Comparison of ENCODE assay signal across 17 cellular contexts in genomic region chr5:142857405-142857804, GRCh38.
DNase-seq lines count a peak whose midpoint lies in the region; ATAC-seq, FAIRE-seq and TF ChIP-seq lines count a peak whose summit lies in the region.
"Had no signal": no experiment of that assay in that cellular context is flagged by ENCODE, and none has a peak within 500 bp of the region (broad histone marks: within the 10 kb centered on the region; RNA-seq: fewer than 3 reads in every experiment).

No MANE protein-coding gene starts in this region.

- H3K56ac ChIP-seq in H1 (replicated peaks; ENCODE audit: insufficient read length, low read depth, low read length): no peak overlapping the region

- H3K9me3 ChIP-seq in Panc1 (ENCODE audit: control insufficient read depth, insufficient read depth, low read depth, low read length) (no peaks in the 10 kb centered on the region), H1 (ENCODE audit: insufficient read depth in 2 of 2, low read depth in 1 of 2, low read length in 1 of 2) (no peaks in the 10 kb centered on the region), left lung (no peaks in the 10 kb centered on the region), thymus (ENCODE audit: control insufficient read depth) (no peaks in the 10 kb centered on the region), HAP-1 (no peaks in the 10 kb centered on the region)
- H3K9me3 ChIP-seq: suprapubic skin had no signal

- no peak overlapping the region for H3K4me2 ChIP-seq in H1 (ENCODE audit: insufficient read depth in 1 of 2, low read depth in 2 of 2, low read length in 2 of 2)

- 0 out of 2 replicates have a peak overlapping the region, but pooled peaks have one; percentile 32 for H2BK5ac ChIP-seq in H1 (ENCODE audit: low read depth, low read length)

- H3K36me3 ChIP-seq in Panc1 (ENCODE audit: control insufficient read depth, insufficient read depth, low read length): no peaks in the 10 kb centered on the region
- H3K36me3 ChIP-seq in H1 (ENCODE audit: control insufficient read depth in 2 of 4, insufficient read depth in 4 of 4, low read length in 3 of 4): no peaks in the 10 kb centered on the region
- H3K36me3 ChIP-seq in left lung: no peaks in the 10 kb centered on the region
- no peaks in the 10 kb centered on the region for H3K36me3 ChIP-seq in thymus (ENCODE audit: control insufficient read depth, insufficient read depth)
- no peaks in the 10 kb centered on the region for H3K36me3 ChIP-seq in HAP-1 (replicated peaks)
- H3K36me3 ChIP-seq: suprapubic skin had no signal

- H3K4me3 ChIP-seq in Panc1 (ENCODE audit: low read depth in 2 of 2, low read length in 2 of 2) (peak overlapping the region in 1 of 2 experiments; percentile 33; a peak in 2 of 4 replicates), H1 (ENCODE audit: extremely low read depth in 1 of 4, insufficient read depth in 2 of 4, low read depth in 3 of 4, low read length in 4 of 4) (peak overlapping the region in 1 of 4 experiments; percentile 7; a peak in 1 of 8 replicates), left lung (no peak overlapping the region), thymus (ENCODE audit: low read length) (no peak overlapping the region), HAP-1 (no peak overlapping the region)
- H3K4me3 ChIP-seq: suprapubic skin had no signal

- ATAC-seq in Panc1: peak; percentile 41
- ATAC-seq in left lung: peak; percentile 10
- ATAC-seq in HG02973 (IDR thresholded peaks at IDR 0.05; ENCODE audit: unreplicated experiment): no peak

- peaks cover 76% of the 10 kb centered on the region for H3K4me1 ChIP-seq in Panc1 (ENCODE audit: control insufficient read depth, insufficient read depth, low read length)
- peaks cover 6 to 17% (median 10%) of the 10 kb centered on the region in 4 experiments; a peak in 5 of 7 replicates for H3K4me1 ChIP-seq in H1 (replicated peaks in 1 of 4; ENCODE audit: control insufficient read depth in 3 of 4, insufficient read depth in 4 of 4, low read length in 3 of 4)
- H3K4me1 ChIP-seq in left lung: peaks cover 6 to 61% of the 10 kb centered on the region in 2 donors
- H3K4me1 ChIP-seq in thymus (ENCODE audit: control insufficient read depth, insufficient read depth, low read length): peaks cover 9% of the 10 kb centered on the region
- no peaks in the 10 kb centered on the region for H3K4me1 ChIP-seq in HAP-1

- in situ Hi-C loops in Panc1 (cut with HindIII; ENCODE audit: low pct_unique_long_range_greater_than_20kb, low sequenced_read_pairs) (no loop called here), HAP-1 (cut with MboI; ENCODE audit: low sequenced_read_pairs) (no loop called here)

- TF ChIP-seq EP300 in H1 (IDR thresholded peaks at IDR 0.05; ENCODE audit: borderline replicate concordance in 1 of 2, low read depth in 2 of 2, low read length in 2 of 2): no peak

- no peak overlapping the region for H2BK120ac ChIP-seq in H1 (replicated peaks; ENCODE audit: low read depth, low read length)

- BruUV-seq in Panc1 (replicated peaks; lab: Mats Ljungman, UMichigan): no TSS peak

- CTCF ChIA-PET in Panc1 (lab: Charles Lee): interaction anchor here (0.9 kb wide), 1 partner anchor 10 kb away, joined by 5 read pairs; no protein-coding TSS in a partner anchor
- CTCF ChIA-PET in H1 (lab: Charles Lee; ENCODE audit: partially characterized antibody): interaction anchor here (0.8 to 1.2 kb wide), 4 partner anchors 10 to 157 kb away, joined by 3 to 8 read pairs (median 5); no protein-coding TSS in a partner anchor

- no peaks in the 10 kb centered on the region; the same call in 1 of the 2 replicates for H3K23me2 ChIP-seq in H1 (ENCODE audit: low read depth, low read length)

- H4K91ac ChIP-seq in H1 (replicated peaks; ENCODE audit: insufficient read length, low read length): peak overlapping the region; percentile 28

- peak overlapping the region; percentile 55; the same call in 1 of the 2 replicates for H2AK5ac ChIP-seq in H1 (ENCODE audit: low read depth, low read length)

- POLR2A ChIA-PET in Panc1 (lab: Charles Lee): interaction anchor here (0.7 kb wide), 1 partner anchor 1136 kb away, joined by 3 read pairs; no protein-coding TSS in a partner anchor
- POLR2A ChIA-PET in H1 (lab: Charles Lee; ENCODE audit: partially characterized antibody): interaction anchor here (1.5 kb wide), 1 partner anchor 71 kb away, joined by 3 read pairs; no protein-coding TSS in a partner anchor

- DNase-seq in Panc1 (ENCODE audit: low read depth, low spot score): no peak
- no peak for DNase-seq in H1 (ENCODE audit: low read depth in 1 of 2, low spot score in 2 of 2)
- no peak for DNase-seq in left lung
- no peak for DNase-seq in AG08396 (ENCODE audit: low spot score)
- no peak for DNase-seq in HAP-1 (ENCODE audit: low spot score in 2 of 2)
- DNase-seq: anterior cingulate cortex, C1 segment of cervical spinal cord, EL, hypothalamus, NCI-H1930, NCI-H524 treated with DMSO at 0.1 percent for 48 hours, nephron progenitor cell had no signal

- H3K4ac ChIP-seq in H1 (replicated peaks; ENCODE audit: insufficient read length, low read depth, low read length): no peak overlapping the region

- H2BK15ac ChIP-seq in H1 (ENCODE audit: low read length): no peak overlapping the region

- H4K20me1 ChIP-seq in H1 (replicated peaks in 1 of 2; ENCODE audit: control insufficient read depth in 1 of 2, insufficient read depth in 2 of 2, low read length in 2 of 2): no peaks in the 10 kb centered on the region

- H3K27ac ChIP-seq in Panc1 (ENCODE audit: low read length) (peak overlapping the region; percentile 71), H1 (ENCODE audit: low read depth, low read length) (no peak overlapping the region), left lung (peak overlapping the region in 1 of 2 donors; percentile 24), thymus (ENCODE audit: low read depth) (peak overlapping the region; percentile 71)
- H3K27ac ChIP-seq: suprapubic skin had no signal

- peaks cover 0 to 54% of the 10 kb centered on the region in 2 experiments; a peak in 2 of 4 replicates for H3K79me2 ChIP-seq in H1 (ENCODE audit: control insufficient read depth in 1 of 2, insufficient read depth in 2 of 2, low read length in 2 of 2)

- no peak overlapping the region for H3K18ac ChIP-seq in H1 (ENCODE audit: extremely low read depth, low read length)

- no peak for TF ChIP-seq RAD21 in H1 (IDR thresholded peaks at IDR 0.05 in 1 of 2, conservative IDR thresholded peaks at IDR 0.05 in 1 of 2; ENCODE audit: low read depth in 2 of 2, low read length in 2 of 2)

- no peak for TF ChIP-seq POLR2A in H1 (IDR thresholded peaks at IDR 0.05; ENCODE audit: control extremely low read depth in 1 of 2, low read depth in 2 of 2, low read length in 2 of 2)

- H3K79me1 ChIP-seq in H1 (ENCODE audit: low read depth, low read length): peaks cover 5% of the 10 kb centered on the region; the same call in 1 of the 2 replicates

- TF ChIP-seq CTCF in Panc1 (IDR thresholded peaks at IDR 0.05) (no peak), H1 (IDR thresholded peaks at IDR 0.05; ENCODE audit: control extremely low read depth in 1 of 3, insufficient read depth in 1 of 3, low read depth in 1 of 3, low read length in 3 of 3) (no peak), left lung (IDR thresholded peaks at IDR 0.05) (no peak)

- no peaks in the 10 kb centered on the region for H3K27me3 ChIP-seq in Panc1 (ENCODE audit: control insufficient read depth, insufficient read depth, low read length)
- H3K27me3 ChIP-seq in H1 (replicated peaks in 1 of 4; ENCODE audit: control insufficient read depth in 3 of 4, extremely low read depth in 1 of 4, insufficient read depth in 3 of 4, low read length in 3 of 4): no peaks in the 10 kb centered on the region
- no peaks in the 10 kb centered on the region for H3K27me3 ChIP-seq in left lung
- no peaks in the 10 kb centered on the region for H3K27me3 ChIP-seq in thymus (ENCODE audit: control insufficient read depth, insufficient read depth)
- no peaks in the 10 kb centered on the region for H3K27me3 ChIP-seq in HAP-1 (ENCODE audit: low read depth)
- H3K27me3 ChIP-seq: suprapubic skin had no signal

- FAIRE-seq in H1 (lab: Jason Lieb, UNC): peak; percentile 52
- FAIRE-seq: colon, HTR-8/SVneo had no signal

- WGBS in H1 (ENCODE audit: extremely low coverage in 1 of 2, insufficient coverage in 1 of 2, insufficient read length in 1 of 2, insufficient replicate concordance in 2 of 2, low coverage in 1 of 2, low lambda C conversion rate in 2 of 2, missing lambda C conversion rate in 1 of 2), 2 experiments: 72% methylated on average over 4 of the region's 4 CpGs; no CpG with 5 or more reads in 1 of the 2 experiments
- 90% methylated on average over 4 of the region's 4 CpGs for WGBS in thymus

- intact Hi-C loops in Panc1 (cut with micrococcal nuclease; ENCODE audit: unreplicated experiment) (no loop called here), left lung (cut with DNase I) (no loop called here)

- H3K9ac ChIP-seq in H1 (replicated peaks in 1 of 4; ENCODE audit: extremely low read depth in 1 of 4, low read depth in 3 of 4, low read length in 3 of 4): no peak overlapping the region

- no peak overlapping the region for H2BK12ac ChIP-seq in H1 (ENCODE audit: low read depth, low read length)

- no peak overlapping the region for H3K23ac ChIP-seq in H1 (ENCODE audit: insufficient read length)

- H2BK20ac ChIP-seq in H1 (ENCODE audit: low read length): no peak overlapping the region

- no peak overlapping the region for H3K14ac ChIP-seq in H1 (ENCODE audit: insufficient read length)

- no peak overlapping the region for H2AFZ ChIP-seq in H1 (ENCODE audit: low read length)

- H4K5ac ChIP-seq in H1 (ENCODE audit: insufficient read length, low read depth, low read length): no peak overlapping the region

- H4K8ac ChIP-seq in H1 (ENCODE audit: extremely low read depth, insufficient read depth, low read length): no peak overlapping the region

TF ChIP-seq in H1, 55 proteins besides CTCF, POLR2A, EP300 and RAD21 (continues in another document):
- TF ChIP-seq TBP (IDR thresholded peaks at IDR 0.05; ENCODE audit: low read depth, low read length) (no peak), SIN3A (conservative IDR thresholded peaks at IDR 0.05 in 1 of 2, IDR thresholded peaks at IDR 0.05 in 1 of 2; ENCODE audit: low read depth in 1 of 2, low read length in 2 of 2) (no peak), CBX8 (IDR thresholded peaks at IDR 0.05; ENCODE audit: borderline replicate concordance, low read depth, low read length) (no peak), EZH2 (IDR thresholded peaks at IDR 0.05; ENCODE audit: low read depth, low read length, severe bottlenecking) (no peak), FOSL1 (IDR thresholded peaks at IDR 0.05; ENCODE audit: insufficient read depth, low read depth, low read length) (no peak), ATF2 (IDR thresholded peaks at IDR 0.05; ENCODE audit: low read length) (no peak)
